Comparison of ENCODE assay signal across 13 cellular contexts in genomic region chr12:56361487-56362129, GRCh38. TPM values are rescaled to one million over a fixed set of nuclear protein-coding genes. Genes with fewer than 3 reads are reported as not detected.
DNase-seq lines count a peak whose midpoint lies in the region; ATAC-seq and TF ChIP-seq lines count a peak whose summit lies in the region.
"Had no signal": no experiment of that assay in that cellular context is flagged by ENCODE, and none has a peak within 500 bp of the region (broad histone marks: within the 10 kb centered on the region; RNA-seq: fewer than 3 reads in every experiment).

No MANE protein-coding gene starts in this region.

- TF ChIP-seq CTCF in OCI-LY1 (IDR thresholded peaks at IDR 0.05; ENCODE audit: low read length): no peak
- TF ChIP-seq CTCF in chondrocyte (IDR thresholded peaks at IDR 0.05): no peak
- no peak for TF ChIP-seq CTCF in progenitor cell of endocrine pancreas (IDR thresholded peaks at IDR 0.05; ENCODE audit: unreplicated experiment)

- peaks cover 0 to 5% of the 10 kb centered on the region in 2 donors for H3K36me3 Mint-ChIP-seq in activated T-cell treated with anti-CD3 and anti-CD28 coated beads, Interleukin-2, amount 50 U/mL, for 72 hours (ENCODE audit: insufficient read depth in 2 of 2)
- H3K36me3 Mint-ChIP-seq in chondrocyte (ENCODE audit: low read depth): no peaks in the 10 kb centered on the region
- no peaks in the 10 kb centered on the region for H3K36me3 Mint-ChIP-seq in progenitor cell of endocrine pancreas (ENCODE audit: insufficient read depth)

- ATAC-seq in activated T-cell treated with anti-CD3 and anti-CD28 coated beads, Interleukin-2, amount 50 U/mL, for 72 hours (replicated peaks in 1 of 2): no peak

- H3K4me3 Mint-ChIP-seq in activated T-cell treated with anti-CD3 and anti-CD28 coated beads, Interleukin-2, amount 50 U/mL, for 72 hours: peak overlapping the region; percentile 88 to 94
- H3K4me3 Mint-ChIP-seq in chondrocyte (ENCODE audit: unreplicated experiment): peak overlapping the region; percentile 93
- peak overlapping the region; percentile 93 for H3K4me3 Mint-ChIP-seq in progenitor cell of endocrine pancreas (ENCODE audit: low read depth)

- H3K4me1 ChIP-seq in OCI-LY1 (ENCODE audit: insufficient read depth, low read length, severe bottlenecking): peaks cover 24% of the 10 kb centered on the region

- no peak overlapping the region for H3K9ac ChIP-seq in OCI-LY1 (ENCODE audit: low read length)

- no peaks in the 10 kb centered on the region for H3K36me3 ChIP-seq in OCI-LY1 (ENCODE audit: insufficient read depth, low read length)
- H3K36me3 ChIP-seq: ovary had no signal

- no peaks in the 10 kb centered on the region for H3F3A ChIP-seq in OCI-LY1 (ENCODE audit: insufficient read depth, low read length)

- H3K9me3 ChIP-seq in OCI-LY1 (ENCODE audit: low read length): no peaks in the 10 kb centered on the region
- H3K9me3 ChIP-seq: ovary had no signal

- intact Hi-C loops in posterior vena cava (cut with DNase I): no loop called here

- H3K79me2 ChIP-seq in OCI-LY1 (ENCODE audit: insufficient read depth, low read length): peaks cover 10% of the 10 kb centered on the region

- no peaks in the 10 kb centered on the region for H3K9me3 Mint-ChIP-seq in activated T-cell treated with anti-CD3 and anti-CD28 coated beads, Interleukin-2, amount 50 U/mL, for 72 hours
- H3K9me3 Mint-ChIP-seq in chondrocyte (ENCODE audit: low read depth) (no peaks in the 10 kb centered on the region), progenitor cell of endocrine pancreas (ENCODE audit: low read depth) (no peaks in the 10 kb centered on the region)

- peak overlapping the region; percentile 94 for H3K27ac Mint-ChIP-seq in activated T-cell treated with anti-CD3 and anti-CD28 coated beads, Interleukin-2, amount 50 U/mL, for 72 hours
- H3K27ac Mint-ChIP-seq in chondrocyte (ENCODE audit: unreplicated experiment): no peak overlapping the region
- peak overlapping the region; percentile 99 for H3K27ac Mint-ChIP-seq in progenitor cell of endocrine pancreas

- no peak overlapping the region for H3K4me3 ChIP-seq in OCI-LY1 (ENCODE audit: low read depth, low read length, poor library complexity, severe bottlenecking)

- peak overlapping the region; percentile 8 for H3K27ac ChIP-seq in OCI-LY1 (ENCODE audit: low read depth, low read length, poor library complexity, severe bottlenecking)

- no peak for DNase-seq in activated T-cell treated with anti-CD3 and anti-CD28 coated beads, Interleukin-2, amount 50 U/mL, for 72 hours
- no peak for DNase-seq in activated T-cell treated with anti-CD3 and anti-CD28 coated beads, Interleukin-2, amount 50 U/mL, for 48 hours
- DNase-seq in chondrocyte (ENCODE audit: low spot score) (no peak), progenitor cell of endocrine pancreas (ENCODE audit: low spot score, unreplicated experiment) (no peak), foreskin melanocyte (no peak), posterior vena cava (ENCODE audit: low spot score) (no peak)
- DNase-seq in stimulated activated CD4-positive, alpha-beta T cell treated with anti-CD3 and anti-CD28 coated beads, Interleukin-2, amount 100 ng/mL, for 24 hours: no peak
- DNase-seq: activated CD4-positive, alpha-beta T cell treated with anti-CD3 and anti-CD28 coated beads, Interleukin-2, amount 50 U/mL, for 1 hour; NCI-H1417 treated with DMSO at 0.1 percent for 48 hours; NCI-H82; ovary had no signal

- H3K4me2 ChIP-seq in OCI-LY1 (ENCODE audit: low read length): no peak overlapping the region

- H3K4me1 Mint-ChIP-seq in activated T-cell treated with anti-CD3 and anti-CD28 coated beads, Interleukin-2, amount 50 U/mL, for 72 hours (ENCODE audit: low read depth): peaks cover 38% of the 10 kb centered on the region
- H3K4me1 Mint-ChIP-seq in chondrocyte (ENCODE audit: low read depth): peaks cover 30% of the 10 kb centered on the region
- H3K4me1 Mint-ChIP-seq in progenitor cell of endocrine pancreas (ENCODE audit: low read depth): peaks cover 11% of the 10 kb centered on the region

- no peak overlapping the region for H2AFZ ChIP-seq in OCI-LY1 (ENCODE audit: low read length)

- no peaks in the 10 kb centered on the region for H3K27me3 Mint-ChIP-seq in activated T-cell treated with anti-CD3 and anti-CD28 coated beads, Interleukin-2, amount 50 U/mL, for 72 hours (ENCODE audit: low read depth)
- H3K27me3 Mint-ChIP-seq in chondrocyte (ENCODE audit: low read depth): no peaks in the 10 kb centered on the region
- no peaks in the 10 kb centered on the region for H3K27me3 Mint-ChIP-seq in progenitor cell of endocrine pancreas

- H3K9me2 ChIP-seq in OCI-LY1 (ENCODE audit: low read depth, low read length): no peaks in the 10 kb centered on the region

- no peaks in the 10 kb centered on the region for H4K20me1 ChIP-seq in OCI-LY1 (ENCODE audit: insufficient read depth, low read length)

- H3K27me3 ChIP-seq in OCI-LY1 (ENCODE audit: insufficient read depth, low read length): no peaks in the 10 kb centered on the region
- H3K27me3 ChIP-seq: ovary had no signal

RNA-seq across cellular contexts. Expression of gene APOF, which starts 1.0 kb away (rescaled TPM):
- total RNA-seq in activated T-cell treated with anti-CD3 and anti-CD28 coated beads, Interleukin-2, amount 50 U/mL, for 72 hours: under 1 TPM in 1 of 2 donors, not detected in 1; 0.28 TPM
- total RNA-seq in chondrocyte (not detected in 3 replicates), progenitor cell of endocrine pancreas (not detected in 2 replicates), posterior vena cava (not detected)
- total RNA-seq: HT-29, ovary had no signal

RNA-seq across cellular contexts. Expression of gene STAT2, which starts 1.7 kb away (rescaled TPM):
- 100 to 1,000 TPM; 121 to 142 TPM for total RNA-seq in activated T-cell treated with anti-CD3 and anti-CD28 coated beads, Interleukin-2, amount 50 U/mL, for 72 hours
- total RNA-seq in chondrocyte (163 to 210 TPM (median 166 TPM) in 3 replicates), progenitor cell of endocrine pancreas (158 and 163 TPM in 2 replicates), posterior vena cava (100 to 1,000 TPM; 108 to 113 TPM)

RNA-seq across cellular contexts. Expression of gene IL23A, which starts 22.9 kb away (rescaled TPM):
- total RNA-seq in activated T-cell treated with anti-CD3 and anti-CD28 coated beads, Interleukin-2, amount 50 U/mL, for 72 hours: 100 to 1,000 TPM in 1 of 2 donors, 10 to 100 TPM in 1; 79.5 to 138 TPM
- not detected in 3 replicates for total RNA-seq in chondrocyte
- 0.67 and 0.89 TPM in 2 replicates for total RNA-seq in progenitor cell of endocrine pancreas
- not detected for total RNA-seq in posterior vena cava

RNA-seq across cellular contexts. Expression of gene PAN2, which starts 27.8 kb away (rescaled TPM):
- total RNA-seq in activated T-cell treated with anti-CD3 and anti-CD28 coated beads, Interleukin-2, amount 50 U/mL, for 72 hours: 100 to 1,000 TPM; 112 to 139 TPM
- total RNA-seq in chondrocyte (27.6 to 32.5 TPM (median 29.1 TPM) in 3 replicates), progenitor cell of endocrine pancreas (69.3 and 73.1 TPM in 2 replicates), posterior vena cava (10 to 100 TPM; 29.4 to 40.7 TPM)

RNA-seq across cellular contexts. Expression of gene CNPY2, which starts 45.8 kb away (rescaled TPM):
- 100 to 1,000 TPM in 1 of 2 donors, 10 to 100 TPM in 1; 97.8 to 117 TPM for total RNA-seq in activated T-cell treated with anti-CD3 and anti-CD28 coated beads, Interleukin-2, amount 50 U/mL, for 72 hours
- 144 to 188 TPM (median 149 TPM) in 3 replicates for total RNA-seq in chondrocyte
- total RNA-seq in progenitor cell of endocrine pancreas: 225 and 230 TPM in 2 replicates
- 10 to 100 TPM; 62.1 to 79.3 TPM for total RNA-seq in posterior vena cava

Comparison
In these comparisons a context has a peak if more than half of its experiments do, and no peak if none do; other contexts are left out.
1. RNA of gene IL23A, which starts 22.9 kb away (total RNA-seq): 79.5 to 138 TPM in activated T-cell treated with anti-CD3 and anti-CD28 coated beads, Interleukin-2, amount 50 U/mL, for 72 hours; 0.67 to 0.89 TPM in progenitor cell of endocrine pancreas, not detected in posterior vena cava and not detected in chondrocyte; every median in the first group is over 10 times any median in the second.
2. Peak in every context shown above with its lines, with median percentiles within 50 percentile points of each other: H3K4me3 Mint-ChIP-seq.